In genomic region chr12:124032265-124032886, GRCh38 we compare ENCODE assay signal across 8 cellular contexts. TPM values are rescaled to one million over a fixed set of nuclear protein-coding genes. Genes with fewer than 3 reads are reported as not detected.
A peak's percentile ranks its signal among the peaks of the same experiment; 100 is the strongest.
DNase-seq lines count a peak whose midpoint lies in the region; ATAC-seq and TF ChIP-seq lines count a peak whose summit lies in the region.

No MANE protein-coding gene starts in this region.

- DNase-seq in activated T-cell treated with anti-CD3 and anti-CD28 coated beads for 24 hours (ENCODE audit: low read depth) (peak; percentile 4), activated T-cell treated with anti-CD3 and anti-CD28 coated beads for 4 hours (no peak), Kasumi-1 (lab: John Stamatoyannopoulos, UW) (peak; percentile 61 to 80), T1000 (lab: John Stamatoyannopoulos, UW) (peak; percentile 16), fibroblast of villous mesenchyme (ENCODE audit: low read depth) (peak; percentile 74), nucleus accumbens (lab: John Stamatoyannopoulos, UW) (peak in 29 of 56 donors; percentile 6 to 68 (median 18))

- ATAC-seq in GM18867 (IDR thresholded peaks at IDR 0.05; ENCODE audit: unreplicated experiment) (no peak), GM19397 (IDR thresholded peaks at IDR 0.05; ENCODE audit: unreplicated experiment) (no peak)

- H3K4me3 ChIP-seq in fibroblast of villous mesenchyme (ENCODE audit: low read depth, low read length): no peak overlapping the region

- TF ChIP-seq CTCF in fibroblast of villous mesenchyme (IDR thresholded peaks at IDR 0.05; ENCODE audit: insufficient read depth, low read depth, low read length): peak; percentile 96

RNA-seq across cellular contexts. Expression of gene ZNF664, which starts 59.4 kb away (rescaled TPM):
- 40.6 and 46.2 TPM in 2 replicates for total RNA-seq in fibroblast of villous mesenchyme

RNA-seq across cellular contexts. Expression of gene CCDC92, which starts 59.7 kb away (rescaled TPM):
- total RNA-seq in fibroblast of villous mesenchyme: 8.2 and 10.0 TPM in 2 replicates
